In genomic region chr16:53068423-53068833, GRCh38 we compare ENCODE assay signal across 1 cellular context.
TF ChIP-seq lines count a peak whose summit lies in the region.

No MANE protein-coding gene starts in this region.

TF ChIP-seq in H1, 55 proteins besides CTCF, POLR2A, EP300 and RAD21 (continued from another document):
- TF ChIP-seq CHD7 (IDR thresholded peaks at IDR 0.05; ENCODE audit: insufficient replicate concordance, low read length) (no peak), TAF1 (IDR thresholded peaks at IDR 0.05; ENCODE audit: low read depth, low read length) (no peak), CTBP2 (IDR thresholded peaks at IDR 0.05; ENCODE audit: borderline replicate concordance, insufficient read depth, insufficient read length, low read length) (no peak), RFX5 (IDR thresholded peaks at IDR 0.05; ENCODE audit: borderline replicate concordance, low read depth, low read length) (no peak)
